In genomic region chr14:29788093-29788492, GRCh38 we compare ENCODE assay signal across 1 cellular context.
A peak's percentile ranks its signal among the peaks of the same experiment; 100 is the strongest.
TF ChIP-seq lines count a peak whose summit lies in the region.

No MANE protein-coding gene starts in this region.

TF ChIP-seq in HepG2, 621 proteins besides CTCF, POLR2A, EP300 and RAD21 (continued from another document):
- TF ChIP-seq HMGA1 (CRISPR knock-in tag; conservative IDR thresholded peaks at IDR 0.05) (no peak), ZNF24 (IDR thresholded peaks at IDR 0.05) (no peak), ZNF577 (CRISPR knock-in tag; IDR thresholded peaks at IDR 0.05; ENCODE audit: borderline replicate concordance, low read depth) (no peak), NFE2L2 (IDR thresholded peaks at IDR 0.05; ENCODE audit: low read length) (peak; percentile 61; the same call in 1 of the 2 replicates), SMAD3 (CRISPR knock-in tag; IDR thresholded peaks at IDR 0.05) (no peak), MAFF (IDR thresholded peaks at IDR 0.05; ENCODE audit: low read depth, low read length) (0 out of 2 replicates have a peak, but pooled peaks have one; percentile 24), ELF3 (CRISPR knock-in tag; IDR thresholded peaks at IDR 0.05) (no peak), REL (CRISPR knock-in tag; conservative IDR thresholded peaks at IDR 0.05) (no peak), BCLAF1 (IDR thresholded peaks at IDR 0.05) (no peak)
TF ChIP-seq in HepG2: peak in this region for 3.
